10 cellular contexts compared by ENCODE assay signal in genomic region chr20:57618091-57618765, GRCh38. TPM values are rescaled to one million over a fixed set of nuclear protein-coding genes. Genes with fewer than 3 reads are reported as not detected.
A peak's percentile ranks its signal among the peaks of the same experiment; 100 is the strongest.
DNase-seq lines count a peak whose midpoint lies in the region; ATAC-seq, FAIRE-seq and TF ChIP-seq lines count a peak whose summit lies in the region.
"Had no signal": no experiment of that assay in that cellular context is flagged by ENCODE, and none has a peak within 500 bp of the region (broad histone marks: within the 10 kb centered on the region; RNA-seq: fewer than 3 reads in every experiment).

No MANE protein-coding gene starts in this region.

- peak overlapping the region; percentile 95 to 97 for H3K27ac Mint-ChIP-seq in T-cell
- H3K27ac Mint-ChIP-seq: nephron progenitor cell had no signal

- H3K4me3 Mint-ChIP-seq in T-cell = peak overlapping the region; percentile 86 to 88 (median 86)
- H3K4me3 Mint-ChIP-seq: nephron progenitor cell had no signal

- peak; percentile 44 for DNase-seq in stimulated activated CD4-positive, alpha-beta T cell treated with anti-CD3 and anti-CD28 coated beads, Interleukin-15, amount 100 ng/mL, for 24 hours
- DNase-seq in stimulated activated CD4-positive, alpha-beta T cell treated with anti-CD3 and anti-CD28 coated beads, Interleukin-2, amount 100 ng/mL, for 48 hours = no peak
- DNase-seq in T-cell (peak in 1 of 34 experiments; percentile 18), esophagus squamous epithelium (lab: John Stamatoyannopoulos, UW) (no peak), urothelium cell line (ENCODE audit: low spot score) (peak; percentile 82), retina (no peak)
- DNase-seq: nephron progenitor cell had no signal

- peaks cover 0 to 3% (median 0%) of the 10 kb centered on the region in 3 donors for H3K36me3 ChIP-seq in esophagus squamous epithelium

- no peaks in the 10 kb centered on the region for H3K9me3 ChIP-seq in esophagus squamous epithelium

- WGBS in esophagus squamous epithelium, 2 donors = 59 to 62% methylated on average over 12 to 13 of the region's 14 CpGs

- ATAC-seq in T-cell (replicated peaks in 1 of 4) (no peak), HG03025 (IDR thresholded peaks at IDR 0.05; ENCODE audit: low FRiP score, unreplicated experiment) (no peak), GM18502 (IDR thresholded peaks at IDR 0.05; ENCODE audit: poor library complexity, unreplicated experiment) (no peak)

- H3K9me3 Mint-ChIP-seq in T-cell = no peaks in the 10 kb centered on the region
- H3K9me3 Mint-ChIP-seq: nephron progenitor cell had no signal

- no peak for FAIRE-seq in urothelium cell line (lab: Jason Lieb, UNC)

- no peaks in the 10 kb centered on the region for H3K27me3 Mint-ChIP-seq in T-cell

- CTCF ChIA-PET in T-cell (lab: Charles Lee) = interaction anchor here (0.6 to 2.5 kb wide), 6 partner anchors 8 to 220 kb away, joined by 3 to 22 read pairs (median 4); no protein-coding TSS in a partner anchor

- intact Hi-C loops in esophagus squamous epithelium (cut with DNase I) = no loop called here

- no peak for TF ChIP-seq CTCF in esophagus squamous epithelium (IDR thresholded peaks at IDR 0.05)

- peak overlapping the region in 2 of 4 donors; percentile 19 to 52 for H3K4me3 ChIP-seq in esophagus squamous epithelium
- H3K4me3 ChIP-seq: SK-N-MC had no signal

- H3K4me1 Mint-ChIP-seq in T-cell = peaks cover 58 to 76% (median 69%) of the 10 kb centered on the region in 3 donors

- peaks cover 0 to 22% (median 0%) of the 10 kb centered on the region in 4 donors for H3K27me3 ChIP-seq in esophagus squamous epithelium

- peaks cover 8 to 49% (median 31%) of the 10 kb centered on the region in 3 donors for H3K4me1 ChIP-seq in esophagus squamous epithelium

- POLR2A ChIA-PET in T-cell (lab: Charles Lee) = interaction anchor here in 1 of 2 donors (0.5 to 0.6 kb wide), 2 partner anchors 20 to 1205 kb away, joined by 3 read pairs; no protein-coding TSS in a partner anchor

- TF ChIP-seq POLR2A in esophagus squamous epithelium (IDR thresholded peaks at IDR 0.05) = no peak

- peak overlapping the region; percentile 39 to 71 (median 58) for H3K27ac ChIP-seq in esophagus squamous epithelium
- H3K27ac ChIP-seq: SK-N-MC had no signal

- H3K36me3 Mint-ChIP-seq in T-cell = peaks cover 21% of the 10 kb centered on the region

RNA-seq across cellular contexts. Expression of gene ZBP1, which starts 2.0 kb away (rescaled TPM):
- total RNA-seq in T-cell (10 to 100 TPM in 4 of 5 donors, 1 to 10 TPM in 1; 8.6 to 41.1 (median 20.6) TPM), esophagus squamous epithelium (1 to 10 TPM in 1 of 4 donors, under 1 TPM in 3; 0.08 to 1.7 (median 0.23) TPM)

RNA-seq across cellular contexts. Expression of gene PCK1, which starts 57.3 kb away (rescaled TPM):
- total RNA-seq in T-cell = under 1 TPM in 3 of 5 donors, not detected in 2; 0.25 to 0.53 (median 0.26) TPM
- total RNA-seq in esophagus squamous epithelium = 1 to 10 TPM in 1 of 4 donors, under 1 TPM in 3; 0.38 to 1.4 (median 0.65) TPM

Comparison
In these comparisons a context has a peak if more than half of its experiments do, and no peak if none do; other contexts are left out.
1. DNase-seq: peak in stimulated activated CD4-positive, alpha-beta T cell treated with anti-CD3 and anti-CD28 coated beads, Interleukin-15, amount 100 ng/mL, for 24 hours (single experiment) and urothelium cell line (single experiment); none in stimulated activated CD4-positive, alpha-beta T cell treated with anti-CD3 and anti-CD28 coated beads, Interleukin-2, amount 100 ng/mL, for 48 hours (0 of 2), esophagus squamous epithelium (single experiment) and retina (single experiment).